In genomic region chr6:90284236-90284744, GRCh38 we compare ENCODE assay signal across 8 cellular contexts. TPM values are rescaled to one million over a fixed set of nuclear protein-coding genes. Genes with fewer than 3 reads are reported as not detected.
A peak's percentile ranks its signal among the peaks of the same experiment; 100 is the strongest.
DNase-seq lines count a peak whose midpoint lies in the region; ATAC-seq and TF ChIP-seq lines count a peak whose summit lies in the region.

No MANE protein-coding gene starts in this region.

- peaks cover 4% of the 10 kb centered on the region; the same call in 1 of the 2 replicates for H4K20me1 ChIP-seq in OCI-LY3 (ENCODE audit: insufficient read depth, low read length)

- H3K27ac Mint-ChIP-seq in immature natural killer cell = peak overlapping the region; percentile 66 to 89 (median 82)

- H3K4me2 ChIP-seq in OCI-LY3 (ENCODE audit: low read length) = peak overlapping the region; percentile 85

- peaks cover 0 to 5% (median 2%) of the 10 kb centered on the region in 6 donors for H3K9me3 Mint-ChIP-seq in immature natural killer cell

- peaks cover 0 to 2% (median 0%) of the 10 kb centered on the region in 3 donors for H3K36me3 Mint-ChIP-seq in immature natural killer cell

- ATAC-seq in HG02943 (IDR thresholded peaks at IDR 0.05; ENCODE audit: low read depth, unreplicated experiment) = peak; percentile 7

- no peaks in the 10 kb centered on the region for H3K36me3 ChIP-seq in OCI-LY3 (replicated peaks; ENCODE audit: low read depth, low read length)

- H3K27me3 ChIP-seq in OCI-LY3 (ENCODE audit: low read depth, low read length) = peaks cover 59% of the 10 kb centered on the region

- no peaks in the 10 kb centered on the region for H3K9me3 ChIP-seq in OCI-LY3 (ENCODE audit: insufficient read depth, low read length)

- H2AFZ ChIP-seq in OCI-LY3 (ENCODE audit: low read depth, low read length) = no peak overlapping the region

- peak; percentile 3 for DNase-seq in NCI-H510A treated with DMSO at 0.1 percent for 48 hours (lab: John Stamatoyannopoulos, UW)
- DNase-seq in NCI-H510A (lab: John Stamatoyannopoulos, UW) = no peak
- peak; percentile 96 for DNase-seq in amniotic epithelial cell (ENCODE audit: low read depth)
- no peak for DNase-seq in immature natural killer cell
- DNase-seq in stimulated activated CD4-positive, alpha-beta T cell treated with anti-CD3 and anti-CD28 coated beads, Interleukin-4, amount 100 ng/mL, for 24 hours = peak; percentile 74
- DNase-seq in D341Med (ENCODE audit: low spot score) = no peak

- H3K79me2 ChIP-seq in OCI-LY3 (ENCODE audit: low read length) = no peaks in the 10 kb centered on the region

- peaks cover 37% of the 10 kb centered on the region for H3K4me1 ChIP-seq in OCI-LY3 (ENCODE audit: low read length)

- H3K4me3 Mint-ChIP-seq in immature natural killer cell = peak overlapping the region; percentile 75 to 81 (median 78)

- peaks cover 27 to 43% of the 10 kb centered on the region in 2 donors for H3K4me1 Mint-ChIP-seq in immature natural killer cell

- peak overlapping the region; percentile 61 for H3K4me3 ChIP-seq in OCI-LY3 (ENCODE audit: low read length)

- TF ChIP-seq CTCF in OCI-LY3 (IDR thresholded peaks at IDR 0.05; ENCODE audit: low read depth, low read length) = no peak

- peak overlapping the region; percentile 32; the same call in 1 of the 2 replicates for H3K9ac ChIP-seq in OCI-LY3 (ENCODE audit: low read length)

- peaks cover 3 to 5% (median 4%) of the 10 kb centered on the region in 3 donors for H3K27me3 Mint-ChIP-seq in immature natural killer cell (ENCODE audit: low read depth in 3 of 3)

- peak overlapping the region; percentile 70; the same call in 1 of the 2 replicates for H3K27ac ChIP-seq in OCI-LY3 (ENCODE audit: low read length)

RNA-seq across cellular contexts. Expression of gene BACH2, which starts 12.4 kb away (rescaled TPM):
- 1 to 10 TPM; 2.3 to 8.1 (median 8.0) TPM for polyA plus RNA-seq in immature natural killer cell

Comparison
In these comparisons a context has a peak if more than half of its experiments do, and no peak if none do; other contexts are left out.
1. DNase-seq: peak in NCI-H510A treated with DMSO at 0.1 percent for 48 hours (single experiment), amniotic epithelial cell (single experiment) and stimulated activated CD4-positive, alpha-beta T cell treated with anti-CD3 and anti-CD28 coated beads, Interleukin-4, amount 100 ng/mL, for 24 hours (single experiment); none in NCI-H510A (single experiment), immature natural killer cell (0 of 3) and D341Med (single experiment).